2 cellular contexts compared by ENCODE assay signal in genomic region chr21:45604681-45605080, GRCh38. TPM values are rescaled to one million over a fixed set of nuclear protein-coding genes. Genes with fewer than 3 reads are reported as not detected.
"Had no signal": no experiment of that assay in that cellular context is flagged by ENCODE, and none has a peak within 500 bp of the region (broad histone marks: within the 10 kb centered on the region; RNA-seq: fewer than 3 reads in every experiment).

No MANE protein-coding gene starts in this region.

RNA-seq across cellular contexts. Expression of gene PCBP3, which starts 38.8 kb away (rescaled TPM):
- total RNA-seq: ascending aorta, dermis blood vessel endothelial cell had no signal
